Comparison of ENCODE assay signal across 11 cellular contexts in genomic region chr20:34058831-34059230, GRCh38. TPM values are rescaled to one million over a fixed set of nuclear protein-coding genes. Genes with fewer than 3 reads are reported as not detected.
DNase-seq lines count a peak whose midpoint lies in the region; ATAC-seq and TF ChIP-seq lines count a peak whose summit lies in the region.
"Had no signal": no experiment of that assay in that cellular context is flagged by ENCODE, and none has a peak within 500 bp of the region (broad histone marks: within the 10 kb centered on the region; RNA-seq: fewer than 3 reads in every experiment).

No MANE protein-coding gene starts in this region.

- TF ChIP-seq CTCF in A673 (conservative IDR thresholded peaks at IDR 0.05; ENCODE audit: low read depth, low read length) = no peak

- POLR2A ChIA-PET in A673 (lab: Charles Lee; ENCODE audit: low non-redundant PET) = no interaction called here

- H3K27ac ChIP-seq in A673 (ENCODE audit: low read depth, low read length, poor library complexity, severe bottlenecking) = no peak overlapping the region

- H3K9me3 ChIP-seq in A673 (ENCODE audit: low read depth, low read length, poor library complexity, severe bottlenecking) = no peaks in the 10 kb centered on the region

- H3K4me3 ChIP-seq in A673 (ENCODE audit: low read depth, low read length, poor library complexity, severe bottlenecking) = no peak overlapping the region

- H3K27me3 ChIP-seq in A673 (replicated peaks; ENCODE audit: insufficient read depth, low read depth, low read length, poor library complexity) = no peaks in the 10 kb centered on the region

- peaks cover 3% of the 10 kb centered on the region for H3K4me1 ChIP-seq in A673 (ENCODE audit: insufficient read depth, low read length, poor library complexity, severe bottlenecking)

- BruUV-seq in A673 (replicated peaks; lab: Mats Ljungman, UMichigan) = no TSS peak

- DNase-seq in A673 (ENCODE audit: low spot score) (peak; percentile 39), COLO668 (lab: John Stamatoyannopoulos, UW; ENCODE audit: unreplicated experiment) (peak; percentile 31), NCI-H69 (lab: John Stamatoyannopoulos, UW) (peak; percentile 59), glomerular visceral epithelial cell (ENCODE audit: extremely low spot score) (peak; percentile 31), medulla oblongata (ENCODE audit: extremely low spot score) (no peak), NOMO-1 treated with dmso at 0.1 percent for 144 hours (lab: John Stamatoyannopoulos, UW; ENCODE audit: unreplicated experiment) (no peak), inferior parietal cortex (ENCODE audit: extremely low spot score) (no peak)
- DNase-seq: anterior cingulate cortex, left ventricle myocardium superior had no signal

- H3K36me3 ChIP-seq in A673 (ENCODE audit: insufficient read depth, low read length, poor library complexity, severe bottlenecking) = no peaks in the 10 kb centered on the region

- intact Hi-C loops in A673 (cut with micrococcal nuclease; ENCODE audit: unreplicated experiment) = no loop called here

- CTCF ChIA-PET in A673 (lab: Charles Lee) = no interaction called here

- ATAC-seq in GM21515 (IDR thresholded peaks at IDR 0.05; ENCODE audit: unreplicated experiment) = no peak
- ATAC-seq: esophagus mucosa, left ventricle myocardium superior had no signal

RNA-seq across cellular contexts. Expression of gene EIF2S2, which starts 53.2 kb away (rescaled TPM):
- 130 and 142 TPM in 2 replicates for total RNA-seq in A673 (2021)

Comparison
In these comparisons a context has a peak if more than half of its experiments do, and no peak if none do; other contexts are left out.
1. DNase-seq: peak in A673 (single experiment), COLO668 (single experiment), NCI-H69 (single experiment) and glomerular visceral epithelial cell (single experiment); none in medulla oblongata (single experiment), NOMO-1 treated with dmso at 0.1 percent for 144 hours (single experiment) and inferior parietal cortex (single experiment).